Comparison of ENCODE assay signal across 1 cellular context in genomic region chr7:73700070-73700423, GRCh38.
TF ChIP-seq lines count a peak whose summit lies in the region.

No MANE protein-coding gene starts in this region.

TF ChIP-seq in A549, 52 proteins besides CTCF, POLR2A, EP300 and RAD21:
- TF ChIP-seq JUN (IDR thresholded peaks at IDR 0.05): peak in 1 of 2 experiments; percentile 50; a peak in 1 of 5 replicates
- no peak for TF ChIP-seq TFCP2L1 (CRISPR knock-in tag; IDR thresholded peaks at IDR 0.05)
